In the genomic region with DNA sequence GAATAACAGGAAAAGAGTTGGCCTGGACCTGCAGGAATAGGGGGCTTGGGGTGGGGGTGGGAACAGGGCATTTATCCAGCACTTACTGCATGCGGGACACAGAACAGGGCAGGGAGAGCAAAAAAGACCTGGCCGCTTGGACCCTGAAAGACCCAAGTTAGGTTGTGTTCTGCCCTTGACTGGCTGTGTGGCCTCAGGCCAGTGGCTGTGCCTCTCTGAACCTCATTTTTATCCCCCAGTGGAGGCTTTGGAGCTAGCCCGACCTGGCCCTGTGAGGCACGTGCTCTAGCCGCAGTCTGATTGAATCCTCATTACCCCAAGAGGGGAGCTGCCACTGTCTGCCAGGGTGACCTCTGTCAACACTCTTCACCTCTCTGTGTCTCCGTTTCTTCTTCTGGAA, we compare ENCODE assay signal across 28 cellular contexts.
"Had no signal": no experiment of that assay in that cellular context is flagged by ENCODE, and none has a peak within 500 bp of the region (broad histone marks: within the 10 kb centered on the region; RNA-seq: fewer than 3 reads in every experiment).

No MANE protein-coding gene starts in this region.

- H3K27ac ChIP-seq: left lung, lower lobe of right lung, neutrophil, parathyroid adenoma, tibial nerve, upper lobe of left lung, vagina had no signal

- ATAC-seq: left colon; left lung; lower lobe of right lung; naive thymus-derived CD8-positive, alpha-beta T cell; right cardiac atrium; stimulated activated memory B cell treated with anti-CD40 and anti-IgM and Interleukin-4, amounts not matched to agents 10 μg/mL and 1 μg/mL and 100 μg/mL, for 72 hours; stimulated activated naive CD8-positive, alpha-beta T cell treated with anti-CD3 and anti-CD28 coated beads, Interleukin-15, amount 100 ng/mL, for 72 hours had no signal

- H3K27ac Mint-ChIP-seq: naive thymus-derived CD8-positive, alpha-beta T cell; nephron; progenitor cell of endocrine pancreas; stimulated activated memory B cell treated with anti-CD40 and anti-IgM and Interleukin-4, amounts not matched to agents 10 μg/mL and 1 μg/mL and 100 μg/mL, for 72 hours; stimulated activated naive CD8-positive, alpha-beta T cell treated with anti-CD3 and anti-CD28 coated beads, Interleukin-15, amount 100 ng/mL, for 72 hours had no signal

- H3K4me3 ChIP-seq: left lung, lower lobe of right lung, smooth muscle cell, tibial nerve, upper lobe of left lung, vagina had no signal

- H3K9ac ChIP-seq: parathyroid adenoma had no signal

- H3K4me1 Mint-ChIP-seq: naive thymus-derived CD8-positive, alpha-beta T cell; stimulated activated memory B cell treated with anti-CD40 and anti-IgM and Interleukin-4, amounts not matched to agents 10 μg/mL and 1 μg/mL and 100 μg/mL, for 72 hours; stimulated activated naive CD8-positive, alpha-beta T cell treated with anti-CD3 and anti-CD28 coated beads, Interleukin-15, amount 100 ng/mL, for 72 hours had no signal

- H3K27me3 ChIP-seq: left lung, neutrophil, tibial nerve, upper lobe of left lung, vagina had no signal

- H2AFZ ChIP-seq: parathyroid adenoma had no signal

- H3K79me2 ChIP-seq: parathyroid adenoma had no signal

- FAIRE-seq: keratinocyte had no signal

- H3K9me3 ChIP-seq: lower lobe of right lung, neutrophil, upper lobe of left lung, vagina had no signal

- H3K27me3 Mint-ChIP-seq: stimulated activated naive CD8-positive, alpha-beta T cell treated with anti-CD3 and anti-CD28 coated beads, Interleukin-15, amount 100 ng/mL, for 72 hours had no signal

- DNase-seq: hippocampal formation; kidney glomerular epithelial cell; left colon; left lung; lower lobe of right lung; mammary epithelial cell; mesenchymal stem cell; naive thymus-derived CD8-positive, alpha-beta T cell; occipital lobe; right cardiac atrium; stimulated activated CD4-positive, alpha-beta T cell treated with anti-CD3 and anti-CD28 coated beads, Interleukin-1b, Interleukin-23, amount 100 ng/mL, for 48 hours; stimulated activated CD4-positive, alpha-beta T cell treated with anti-CD3 and anti-CD28 coated beads, Interleukin-2, amount 100 ng/mL, for 48 hours; stimulated activated CD4-positive, alpha-beta T cell treated with anti-CD3 and anti-CD28 coated beads, Interleukin-4, amount 100 ng/mL, for 4 hours; stimulated activated CD8-positive, alpha-beta memory T cell treated with anti-CD3 and anti-CD28 coated beads, Interleukin-4, amount 100 ng/mL, for 48 hours; stimulated activated naive CD4-positive, alpha-beta T cell treated with Interleukin-2 at 50 U/mL for 16 hours; stimulated activated naive CD8-positive, alpha-beta T cell treated with anti-CD3 and anti-CD28 coated beads, Interleukin-15, amount 100 ng/mL, for 72 hours; substantia nigra; upper lobe of left lung had no signal

- H3K4me2 ChIP-seq: smooth muscle cell had no signal

- H3K36me3 Mint-ChIP-seq: stimulated activated memory B cell treated with anti-CD40 and anti-IgM and Interleukin-4, amounts not matched to agents 10 μg/mL and 1 μg/mL and 100 μg/mL, for 72 hours had no signal

- H3K36me3 ChIP-seq: left lung, lower lobe of right lung, neutrophil, tibial nerve, upper lobe of left lung, vagina had no signal

- H3K4me1 ChIP-seq: left lung, parathyroid adenoma, tibial nerve had no signal

- H3K4me3 Mint-ChIP-seq: naive thymus-derived CD8-positive, alpha-beta T cell; nephron; neural crest cell; stimulated activated memory B cell treated with anti-CD40 and anti-IgM and Interleukin-4, amounts not matched to agents 10 μg/mL and 1 μg/mL and 100 μg/mL, for 72 hours; stimulated activated naive CD8-positive, alpha-beta T cell treated with anti-CD3 and anti-CD28 coated beads, Interleukin-15, amount 100 ng/mL, for 72 hours had no signal
